In genomic region chr4:99847362-99847976, GRCh38 we compare ENCODE assay signal across 8 cellular contexts. TPM values are rescaled to one million over a fixed set of nuclear protein-coding genes. Genes with fewer than 3 reads are reported as not detected.
DNase-seq lines count a peak whose midpoint lies in the region; ATAC-seq, FAIRE-seq and TF ChIP-seq lines count a peak whose summit lies in the region.

No MANE protein-coding gene starts in this region.

- FAIRE-seq in K562 (lab: Jason Lieb, UNC) (no peak), frontal cortex (lab: Jason Lieb, UNC) (no peak)

- 83% methylated on average over 9 of the region's 10 CpGs for WGBS in K562 (ENCODE audit: insufficient coverage, low coverage, missing lambda C conversion rate)

- TF ChIP-seq POLR2A in GM18505 (IDR thresholded peaks at IDR 0.05; ENCODE audit: borderline replicate concordance, extremely low read depth, insufficient read depth, insufficient read length), result no peak
- TF ChIP-seq POLR2A in K562 (conservative IDR thresholded peaks at IDR 0.05), result no peak

- POLR2A ChIA-PET in K562 (lab: Yijun Ruan, JAX), result interaction anchor here (0.6 kb wide), 1 partner anchor 15 kb away, joined by 3 read pairs; no protein-coding TSS in a partner anchor

- no TSS peak for BruUV-seq in K562 (replicated peaks; lab: Mats Ljungman, UMichigan)

- H3K79me2 ChIP-seq in K562 (ENCODE audit: control insufficient read depth, insufficient read depth, low read length), result no peaks in the 10 kb centered on the region

- no peaks in the 10 kb centered on the region for H4K20me1 ChIP-seq in K562 (replicated peaks; ENCODE audit: control insufficient read depth, insufficient read depth, low read length)

- H3K9ac ChIP-seq in K562 (ENCODE audit: insufficient read depth in 1 of 2, low read depth in 2 of 2, low read length in 2 of 2), result no peak overlapping the region

- DNase-seq in K562 (ENCODE audit: extremely low read depth in 1 of 4, low spot score in 3 of 4) (no peak), AG08396 (ENCODE audit: low spot score) (no peak), frontal cortex (ENCODE audit: low spot score in 2 of 2) (no peak), left ventricle myocardium superior (no peak), NCI-H2081 treated with DMSO at 0.1 percent for 48 hours (lab: John Stamatoyannopoulos, UW) (no peak)

- no peak for TF ChIP-seq EP300 in K562 (IDR thresholded peaks at IDR 0.05; ENCODE audit: low read length)

- no peaks in the 10 kb centered on the region for H3K9me1 ChIP-seq in K562 (ENCODE audit: control insufficient read depth, insufficient read depth, low read length)

- in situ Hi-C loops in K562 (cut with MboI), result no loop called here

- no peak for TF ChIP-seq RAD21 in K562 (CRISPR knock-in tag; conservative IDR thresholded peaks at IDR 0.05 in 1 of 2, IDR thresholded peaks at IDR 0.05 in 1 of 2)

- H3K27me3 ChIP-seq in K562 (ENCODE audit: control insufficient read depth in 2 of 2, insufficient read depth in 2 of 2, low read length in 2 of 2), result no peaks in the 10 kb centered on the region

- no peak overlapping the region for H3K4me2 ChIP-seq in K562 (ENCODE audit: insufficient read depth, low read length)

- H2AFZ ChIP-seq in K562 (ENCODE audit: low read depth, low read length), result peak overlapping the region; percentile 48

- no peak for TF ChIP-seq CTCF in K562 (IDR thresholded peaks at IDR 0.05 in 2 of 3, conservative IDR thresholded peaks at IDR 0.05 in 1 of 3; ENCODE audit: insufficient read depth in 2 of 3, low read depth in 1 of 3, low read length in 3 of 3)

- peak; percentile 66 for ATAC-seq in GM18505 (IDR thresholded peaks at IDR 0.05; ENCODE audit: unreplicated experiment)
- peak; percentile 76 for ATAC-seq in GM21515 (IDR thresholded peaks at IDR 0.05; ENCODE audit: unreplicated experiment)
- peak; percentile 52 for ATAC-seq in HG03520 (IDR thresholded peaks at IDR 0.05; ENCODE audit: unreplicated experiment)
- ATAC-seq in K562, result no peak
- ATAC-seq in left ventricle myocardium superior, result no peak

- CTCF ChIA-PET in K562 (lab: Yijun Ruan, JAX; ENCODE audit: low intra/inter-chr PET ratio), result no interaction called here

- intact Hi-C loops in K562 (cut with micrococcal nuclease) (no loop called here), left ventricle myocardium superior (cut with micrococcal nuclease) (no loop called here)

- H3K36me3 ChIP-seq in K562 (ENCODE audit: control insufficient read depth, insufficient read depth, low read length), result no peaks in the 10 kb centered on the region

- H3K9me3 ChIP-seq in K562 (replicated peaks; ENCODE audit: control insufficient read depth, insufficient read depth, low read depth, low read length), result no peaks in the 10 kb centered on the region

- no peak overlapping the region for H3K4me3 ChIP-seq in K562

- peaks cover 0 to 12% of the 10 kb centered on the region in 2 experiments; a peak in 2 of 5 replicates for H3K4me1 ChIP-seq in K562 (replicated peaks in 1 of 2; ENCODE audit: control insufficient read depth in 2 of 2, insufficient read depth in 2 of 2, low read length in 2 of 2)

- H3K27ac ChIP-seq in K562 (ENCODE audit: extremely low read depth, low read depth, low read length), result no peak overlapping the region

TF ChIP-seq in K562, 482 proteins besides CTCF, POLR2A, EP300 and RAD21:
- TF ChIP-seq RBM17 (IDR thresholded peaks at IDR 0.05; ENCODE audit: borderline replicate concordance, low read depth, low read length), result no peak

RNA-seq across cellular contexts. Expression of gene DAPP1, which starts 30.8 kb away (rescaled TPM):
- 0.95 and 1.5 TPM in 2 replicates for total RNA-seq in K562 (2011; cell fraction: chromatin; rRNA removed; ENCODE audit: low replicate concordance)
- total RNA-seq in K562 (2011; cell fraction: nucleolus; rRNA removed), result 0.83 and 0.92 TPM in 2 replicates
- total RNA-seq in K562 (2011; cell fraction: nucleoplasm; rRNA removed), result 0.59 and 1.6 TPM in 2 replicates
- total RNA-seq in K562 (2014; rRNA removed) (1.1 and 2.2 TPM in 2 replicates), K562 (2014; rRNA removed; fragmentation: Illumina TruSeq; extraction: Trizol) (4.0 and 5.2 TPM in 2 replicates), K562 (2015; rRNA removed; fragmentation: Illumina TruSeq; extraction: Trizol) (3.7 and 4.2 TPM in 2 replicates), K562 (2021) (2.0 and 2.2 TPM in 2 replicates), frontal cortex (0.41 TPM), left ventricle myocardium superior (0.42 TPM)
- polyA plus RNA-seq in K562 (2011; rRNA removed) (1.4 and 1.9 TPM in 2 replicates), K562 (2014; fragmentation: Illumina TruSeq; extraction: Trizol) (3.1 and 3.6 TPM in 2 replicates), K562 (2014; fragmentation: Nextera tagmentation; extraction: Ambion mirVana) (1 to 10 TPM; 6.4 to 7.2 TPM), K562 (2014; rRNA removed) (2.9 and 3.4 TPM in 2 replicates)
- polyA plus RNA-seq in K562 (2011; cell fraction: cytosol; rRNA removed), result 0.47 and 0.51 TPM in 2 replicates
- 0.56 and 0.78 TPM in 2 replicates for polyA plus RNA-seq in K562 (2011; cell fraction: nucleus; rRNA removed)
- polyA plus RNA-seq in K562 (2012), result 3.2 and 5.8 TPM in 2 replicates
- polyA minus RNA-seq in K562 (2011; rRNA and poly(A)+ RNA removed), result 1.4 and 2.4 TPM in 2 replicates
- 0.57 and 0.91 TPM in 2 replicates for polyA minus RNA-seq in K562 (2011; cell fraction: cytosol; rRNA and poly(A)+ RNA removed)
- polyA minus RNA-seq in K562 (2011; cell fraction: nucleus; rRNA and poly(A)+ RNA removed), result 0.56 and 0.94 TPM in 2 replicates

RNA-seq across cellular contexts. Expression of gene LAMTOR3, which starts 46.8 kb away (rescaled TPM):
- total RNA-seq in K562 (2011; cell fraction: chromatin; rRNA removed; ENCODE audit: low replicate concordance), result 3.5 and 8.5 TPM in 2 replicates
- 2.2 and 2.5 TPM in 2 replicates for total RNA-seq in K562 (2011; cell fraction: nucleolus; rRNA removed)
- 6.6 and 11.1 TPM in 2 replicates for total RNA-seq in K562 (2011; cell fraction: nucleoplasm; rRNA removed)
- total RNA-seq in K562 (2014; rRNA removed), result 17.9 and 22.5 TPM in 2 replicates
- 58.0 and 65.7 TPM in 2 replicates for total RNA-seq in K562 (2014; rRNA removed; fragmentation: Illumina TruSeq; extraction: Trizol)
- 53.0 and 59.4 TPM in 2 replicates for total RNA-seq in K562 (2015; rRNA removed; fragmentation: Illumina TruSeq; extraction: Trizol)
- total RNA-seq in K562 (2021), result 38.4 and 40.1 TPM in 2 replicates
- polyA plus RNA-seq in K562 (2011; rRNA removed), result 61.8 and 85.7 TPM in 2 replicates
- 14.2 and 38.6 TPM in 2 replicates for polyA plus RNA-seq in K562 (2011; cell fraction: cytosol; rRNA removed)
- polyA plus RNA-seq in K562 (2011; cell fraction: nucleus; rRNA removed), result 6.8 and 13.5 TPM in 2 replicates
- polyA plus RNA-seq in K562 (2012), result 36.3 and 50.4 TPM in 2 replicates
- 53.3 and 70.7 TPM in 2 replicates for polyA plus RNA-seq in K562 (2014; fragmentation: Illumina TruSeq; extraction: Trizol)
- polyA plus RNA-seq in K562 (2014; fragmentation: Nextera tagmentation; extraction: Ambion mirVana), result 100 to 1,000 TPM; 136 to 146 TPM
- 38.3 and 41.9 TPM in 2 replicates for polyA plus RNA-seq in K562 (2014; rRNA removed)
- 28.5 and 30.6 TPM in 2 replicates for polyA minus RNA-seq in K562 (2011; rRNA and poly(A)+ RNA removed)
- 9.2 and 14.9 TPM in 2 replicates for polyA minus RNA-seq in K562 (2011; cell fraction: cytosol; rRNA and poly(A)+ RNA removed)
- 2.6 and 4.4 TPM in 2 replicates for polyA minus RNA-seq in K562 (2011; cell fraction: nucleus; rRNA and poly(A)+ RNA removed)
- 56.7 TPM for total RNA-seq in frontal cortex
- 38.9 TPM for total RNA-seq in left ventricle myocardium superior

Comparison
In these comparisons a context has a peak if more than half of its experiments do, and no peak if none do; other contexts are left out.
1. ATAC-seq: peak in GM18505 (single experiment), GM21515 (single experiment) and HG03520 (single experiment); none in K562 (single experiment) and left ventricle myocardium superior (single experiment).